24 cellular contexts compared by ENCODE assay signal in the genomic region with DNA sequence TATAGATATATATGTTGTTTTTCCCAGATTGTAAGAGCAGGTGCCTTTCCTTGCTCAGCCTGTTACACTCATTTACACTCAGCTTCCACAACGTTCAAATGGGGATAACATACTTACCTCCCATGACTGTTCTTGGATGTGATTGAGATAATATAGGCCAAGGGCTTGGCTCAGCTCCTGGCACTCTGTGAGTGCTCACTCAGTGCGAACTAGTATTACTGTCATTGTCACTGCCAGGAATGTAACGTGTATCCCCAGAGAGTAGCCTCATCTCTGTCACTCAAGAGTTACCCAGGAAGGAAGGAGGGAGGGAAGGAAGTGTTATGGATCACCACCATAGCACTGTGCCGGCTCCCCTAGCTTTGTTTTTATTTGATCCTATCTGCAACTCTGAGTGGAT.
DNase-seq lines count a peak whose midpoint lies in the region; ATAC-seq, FAIRE-seq and TF ChIP-seq lines count a peak whose summit lies in the region.
"Had no signal": no experiment of that assay in that cellular context is flagged by ENCODE, and none has a peak within 500 bp of the region (broad histone marks: within the 10 kb centered on the region; RNA-seq: fewer than 3 reads in every experiment).

No MANE protein-coding gene starts in this region.

- no peaks in the 10 kb centered on the region for H3K27me3 ChIP-seq in BLaER1
- H3K27me3 ChIP-seq in H1 (replicated peaks in 1 of 4; ENCODE audit: control insufficient read depth in 3 of 4, extremely low read depth in 1 of 4, insufficient read depth in 3 of 4, low read length in 3 of 4) = no peaks in the 10 kb centered on the region
- H3K27me3 ChIP-seq in neural cell (ENCODE audit: insufficient read depth, low read depth, low read length) = no peaks in the 10 kb centered on the region

- peak overlapping the region; percentile 12 for H4K91ac ChIP-seq in H1 (replicated peaks; ENCODE audit: insufficient read length, low read length)

- no peak overlapping the region for H2BK5ac ChIP-seq in H1 (ENCODE audit: low read depth, low read length)

- TF ChIP-seq EP300 in H1 (IDR thresholded peaks at IDR 0.05; ENCODE audit: borderline replicate concordance in 1 of 2, low read depth in 2 of 2, low read length in 2 of 2) (no peak), neural cell (conservative IDR thresholded peaks at IDR 0.05; ENCODE audit: poor library complexity, severe bottlenecking) (no peak)

- H2AFZ ChIP-seq in H1 (ENCODE audit: low read length) (no peak overlapping the region), neural cell (ENCODE audit: low read depth, low read length) (no peak overlapping the region)
- H2AFZ ChIP-seq: GM23338 had no signal

- TF ChIP-seq POLR2A in H1 (IDR thresholded peaks at IDR 0.05; ENCODE audit: control extremely low read depth in 1 of 2, low read depth in 2 of 2, low read length in 2 of 2) = no peak

- no peak overlapping the region for H3K4me3 Mint-ChIP-seq in stimulated activated effector memory CD8-positive, alpha-beta T cell treated with anti-CD3 and anti-CD28 coated beads, Interleukin-12 subunit alpha, Interleukin-12 subunit beta, amount 100 ng/mL, for 72 hours
- H3K4me3 Mint-ChIP-seq: B cell; CD4-positive, alpha-beta memory T cell; GM23338; HFFc6 had no signal

- TF ChIP-seq RAD21 in H1 (IDR thresholded peaks at IDR 0.05 in 1 of 2, conservative IDR thresholded peaks at IDR 0.05 in 1 of 2; ENCODE audit: low read depth in 2 of 2, low read length in 2 of 2) = no peak
- no peak for TF ChIP-seq RAD21 in neural cell (conservative IDR thresholded peaks at IDR 0.05)

- no peak overlapping the region for H3K27ac ChIP-seq in BLaER1
- no peak overlapping the region for H3K27ac ChIP-seq in H1 (ENCODE audit: low read depth, low read length)
- no peak overlapping the region for H3K27ac ChIP-seq in neural cell (ENCODE audit: low read length)
- H3K27ac ChIP-seq: 22Rv1 had no signal

- H4K5ac ChIP-seq in H1 (ENCODE audit: insufficient read length, low read depth, low read length) = no peak overlapping the region

- peaks cover 6% of the 10 kb centered on the region; the same call in 1 of the 2 replicates for H3K4me1 ChIP-seq in BLaER1
- H3K4me1 ChIP-seq in H1 (replicated peaks in 1 of 4; ENCODE audit: control insufficient read depth in 3 of 4, insufficient read depth in 4 of 4, low read length in 3 of 4) = no peaks in the 10 kb centered on the region

- no peak overlapping the region for H4K8ac ChIP-seq in H1 (ENCODE audit: extremely low read depth, insufficient read depth, low read length)

- no peaks in the 10 kb centered on the region; the same call in 1 of the 2 replicates for H3K23me2 ChIP-seq in H1 (ENCODE audit: low read depth, low read length)

- no peak overlapping the region for H2BK12ac ChIP-seq in H1 (ENCODE audit: low read depth, low read length)

- H3K4me2 ChIP-seq in BLaER1 = peak overlapping the region; percentile 27; the same call in 1 of the 2 replicates
- H3K4me2 ChIP-seq in H1 (ENCODE audit: insufficient read depth in 1 of 2, low read depth in 2 of 2, low read length in 2 of 2) = no peak overlapping the region
- no peak overlapping the region for H3K4me2 ChIP-seq in neural cell (ENCODE audit: low read length)
- H3K4me2 ChIP-seq: GM23338 had no signal

- no peak overlapping the region for H3K4ac ChIP-seq in H1 (replicated peaks; ENCODE audit: insufficient read length, low read depth, low read length)

- peak overlapping the region; percentile 34 for H3K23ac ChIP-seq in H1 (ENCODE audit: insufficient read length)

- H3K4me3 ChIP-seq in BLaER1 (no peak overlapping the region), H1 (ENCODE audit: extremely low read depth in 1 of 4, insufficient read depth in 2 of 4, low read depth in 3 of 4, low read length in 4 of 4) (no peak overlapping the region), neural cell (ENCODE audit: low read length) (no peak overlapping the region)
- H3K4me3 ChIP-seq: GM23338, HAP-1 had no signal

- peak; percentile 34 for ATAC-seq in stimulated activated effector memory CD8-positive, alpha-beta T cell treated with anti-CD3 and anti-CD28 coated beads, Interleukin-12 subunit alpha, Interleukin-12 subunit beta, amount 100 ng/mL, for 72 hours
- ATAC-seq in GM21360 (IDR thresholded peaks at IDR 0.05; ENCODE audit: unreplicated experiment) (no peak), HG02623 (IDR thresholded peaks at IDR 0.05; ENCODE audit: unreplicated experiment) (no peak)
- ATAC-seq: GM23338 had no signal

- no peak overlapping the region for H3K18ac ChIP-seq in H1 (ENCODE audit: extremely low read depth, low read length)

- no peak overlapping the region for H3K9ac ChIP-seq in BLaER1
- H3K9ac ChIP-seq in H1 (replicated peaks in 1 of 4; ENCODE audit: extremely low read depth in 1 of 4, low read depth in 3 of 4, low read length in 3 of 4) = no peak overlapping the region
- no peak overlapping the region for H3K9ac ChIP-seq in neural cell (ENCODE audit: low read length)

- FAIRE-seq in H1 (lab: Jason Lieb, UNC) = no peak
- FAIRE-seq: A204.1, GM12891, GM18507, GM19239, H54 had no signal

- H3K9me3 Mint-ChIP-seq in stimulated activated effector memory CD8-positive, alpha-beta T cell treated with anti-CD3 and anti-CD28 coated beads, Interleukin-12 subunit alpha, Interleukin-12 subunit beta, amount 100 ng/mL, for 72 hours = peaks cover 2% of the 10 kb centered on the region
- H3K9me3 Mint-ChIP-seq: GM23338, HFFc6 had no signal

- H3K9me2 ChIP-seq in neural cell (ENCODE audit: insufficient read depth, low read length) = no peaks in the 10 kb centered on the region

- H3K14ac ChIP-seq in H1 (ENCODE audit: insufficient read length) = no peak overlapping the region

- H3F3A ChIP-seq in neural cell (ENCODE audit: insufficient read depth, low read length, poor library complexity, severe bottlenecking) = no peaks in the 10 kb centered on the region

- no peak overlapping the region for H2BK120ac ChIP-seq in H1 (replicated peaks; ENCODE audit: low read depth, low read length)

- H3K79me2 ChIP-seq in H1 (ENCODE audit: control insufficient read depth in 1 of 2, insufficient read depth in 2 of 2, low read length in 2 of 2) = no peaks in the 10 kb centered on the region
- no peaks in the 10 kb centered on the region for H3K79me2 ChIP-seq in neural cell (replicated peaks; ENCODE audit: insufficient read depth, low read length)

- H3K4me1 Mint-ChIP-seq in stimulated activated effector memory CD8-positive, alpha-beta T cell treated with anti-CD3 and anti-CD28 coated beads, Interleukin-12 subunit alpha, Interleukin-12 subunit beta, amount 100 ng/mL, for 72 hours = no peaks in the 10 kb centered on the region
- H3K4me1 Mint-ChIP-seq: B cell; CD4-positive, alpha-beta memory T cell had no signal

- H4K20me1 ChIP-seq in BLaER1 (no peaks in the 10 kb centered on the region), H1 (replicated peaks in 1 of 2; ENCODE audit: control insufficient read depth in 1 of 2, insufficient read depth in 2 of 2, low read length in 2 of 2) (no peaks in the 10 kb centered on the region), neural cell (ENCODE audit: insufficient read depth) (no peaks in the 10 kb centered on the region)

- no peaks in the 10 kb centered on the region for H3K36me3 Mint-ChIP-seq in stimulated activated effector memory CD8-positive, alpha-beta T cell treated with anti-CD3 and anti-CD28 coated beads, Interleukin-12 subunit alpha, Interleukin-12 subunit beta, amount 100 ng/mL, for 72 hours
- H3K36me3 Mint-ChIP-seq: CD4-positive, alpha-beta memory T cell had no signal

- TF ChIP-seq CTCF in H1 (IDR thresholded peaks at IDR 0.05; ENCODE audit: control extremely low read depth in 1 of 3, insufficient read depth in 1 of 3, low read depth in 1 of 3, low read length in 3 of 3) = no peak
- TF ChIP-seq CTCF in neural cell (IDR thresholded peaks at IDR 0.05; ENCODE audit: poor library complexity, severe bottlenecking) = no peak

- H3K56ac ChIP-seq in H1 (replicated peaks; ENCODE audit: insufficient read length, low read depth, low read length) = no peak overlapping the region

- no peaks in the 10 kb centered on the region for H3K36me3 ChIP-seq in BLaER1
- H3K36me3 ChIP-seq in H1 (ENCODE audit: control insufficient read depth in 2 of 4, insufficient read depth in 4 of 4, low read length in 3 of 4) = no peaks in the 10 kb centered on the region
- H3K36me3 ChIP-seq in neural cell (ENCODE audit: insufficient read depth, low read length) = no peaks in the 10 kb centered on the region
- H3K36me3 ChIP-seq: HAP-1 had no signal

- H3K79me1 ChIP-seq in H1 (ENCODE audit: low read depth, low read length) = no peaks in the 10 kb centered on the region

- CTCF ChIA-PET in H1 (lab: Charles Lee; ENCODE audit: partially characterized antibody) = interaction anchor here (0.6 to 1.2 kb wide), 2 partner anchors 168 to 356 kb away, joined by 4 to 6 read pairs; no protein-coding TSS in a partner anchor

- H3K27ac Mint-ChIP-seq in stimulated activated effector memory CD8-positive, alpha-beta T cell treated with anti-CD3 and anti-CD28 coated beads, Interleukin-12 subunit alpha, Interleukin-12 subunit beta, amount 100 ng/mL, for 72 hours = no peak overlapping the region
- H3K27ac Mint-ChIP-seq: B cell; CD4-positive, alpha-beta memory T cell; GM23338; HFFc6 had no signal

- no peak overlapping the region for H2AK5ac ChIP-seq in H1 (ENCODE audit: low read depth, low read length)

- POLR2A ChIA-PET in H1 (lab: Charles Lee; ENCODE audit: partially characterized antibody) = no interaction called here

- no peak overlapping the region for H2BK20ac ChIP-seq in H1 (ENCODE audit: low read length)

- H3K9me3 ChIP-seq in BLaER1 = no peaks in the 10 kb centered on the region
- H3K9me3 ChIP-seq in H1 (ENCODE audit: insufficient read depth in 2 of 2, low read depth in 1 of 2, low read length in 1 of 2) = no peaks in the 10 kb centered on the region
- no peaks in the 10 kb centered on the region for H3K9me3 ChIP-seq in neural cell (ENCODE audit: low read length)
- H3K9me3 ChIP-seq: HAP-1 had no signal

- DNase-seq in H1 (ENCODE audit: low read depth in 1 of 2, low spot score in 2 of 2) = no peak
- no peak for DNase-seq in stimulated activated effector memory CD8-positive, alpha-beta T cell treated with anti-CD3 and anti-CD28 coated beads, Interleukin-12 subunit alpha, Interleukin-12 subunit beta, amount 100 ng/mL, for 72 hours (ENCODE audit: low spot score in 2 of 2)
- no peak for DNase-seq in glomerular visceral epithelial cell (ENCODE audit: extremely low spot score)
- DNase-seq: C1 segment of cervical spinal cord; Calu3; CD4-positive, alpha-beta memory T cell; COR-L47; DMS53; DMS79 treated with DMSO at 0.1 percent for 48 hours; GF-D8; HFFc6 had no signal

- WGBS in H1 (ENCODE audit: extremely low coverage in 1 of 2, insufficient coverage in 1 of 2, insufficient read length in 1 of 2, insufficient replicate concordance in 2 of 2, low coverage in 1 of 2, low lambda C conversion rate in 2 of 2, missing lambda C conversion rate in 1 of 2), 2 experiments = 90% methylated on average over 4 of the region's 4 CpGs; no CpG with 5 or more reads in 1 of the 2 experiments

- no peak overlapping the region for H2BK15ac ChIP-seq in H1 (ENCODE audit: low read length)

TF ChIP-seq in H1, 55 proteins besides CTCF, POLR2A, EP300 and RAD21:
- no peak for TF ChIP-seq NANOG (IDR thresholded peaks at IDR 0.05; ENCODE audit: insufficient read depth, low read depth, low read length, poor library complexity, severe bottlenecking)

TF ChIP-seq in neural cell, 6 proteins besides CTCF, POLR2A, EP300 and RAD21 (continues in another document):
- TF ChIP-seq EZH2 (IDR thresholded peaks at IDR 0.05; ENCODE audit: borderline replicate concordance, insufficient read depth, low read length, poor library complexity, severe bottlenecking) = no peak
